Comparison of ENCODE assay signal across 19 cellular contexts in the genomic region with DNA sequence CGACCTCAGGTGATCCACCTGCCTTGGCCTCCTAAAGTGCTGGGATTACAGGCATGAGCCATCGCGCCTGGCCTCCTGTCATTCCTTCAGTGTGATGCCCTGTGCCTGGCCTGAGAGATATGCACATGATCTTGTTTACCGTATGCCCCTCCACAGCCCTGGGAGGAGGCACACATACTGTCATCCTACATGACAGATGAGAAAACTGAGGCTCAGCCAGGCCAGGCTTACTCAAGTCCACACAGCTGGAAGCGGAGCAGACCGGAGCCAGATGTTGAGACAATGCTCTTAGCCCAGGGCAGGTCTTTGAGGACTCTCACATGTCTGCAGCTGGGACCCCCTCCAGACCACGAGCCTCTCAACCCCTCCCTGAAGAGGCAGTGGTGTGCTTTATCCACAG.
"Had no signal": no experiment of that assay in that cellular context is flagged by ENCODE, and none has a peak within 500 bp of the region (broad histone marks: within the 10 kb centered on the region; RNA-seq: fewer than 3 reads in every experiment).

No MANE protein-coding gene starts in this region.

- H2AFZ ChIP-seq: neural progenitor cell had no signal

- H3K27ac ChIP-seq: ascending aorta, left ventricle myocardium inferior, neural progenitor cell, pancreas, spleen, thoracic aorta, upper lobe of right lung had no signal

- ATAC-seq: mucosa of descending colon; naive thymus-derived CD4-positive, alpha-beta T cell; pancreas; stimulated activated memory B cell treated with anti-CD40 and anti-IgM and Interleukin-4, amounts not matched to agents 10 μg/mL and 1 μg/mL and 100 μg/mL, for 72 hours; upper lobe of right lung; WTC11 had no signal

- DNase-seq: activated CD4-positive, alpha-beta memory T cell treated with anti-CD3 and anti-CD28 coated beads for 36 hours; activated CD4-positive, alpha-beta T cell treated with anti-CD3 and anti-CD28 coated beads for 4 hours; activated gamma-delta T cell; activated T-cell treated with anti-CD3 and anti-CD28 coated beads, Interleukin-2, amount 50 U/mL, for 48 hours; effector memory CD4-positive, alpha-beta T cell; kidney; left ventricle myocardium inferior; mucosa of descending colon; naive thymus-derived CD4-positive, alpha-beta T cell; SK-N-SH; spleen; stimulated activated CD4-positive, alpha-beta T cell treated with anti-CD3 and anti-CD28 coated beads, Interleukin-4, amount 100 ng/mL, for 4 hours; upper lobe of right lung had no signal

- H3K4me1 ChIP-seq: ascending aorta, neural progenitor cell, pancreas had no signal

- H3K36me3 ChIP-seq: ascending aorta, left ventricle myocardium inferior, neural progenitor cell, pancreas, spleen, thoracic aorta, upper lobe of right lung had no signal

- H3K9ac ChIP-seq: neural progenitor cell, SK-N-SH had no signal

- H3K4me3 ChIP-seq: ascending aorta, left ventricle myocardium inferior, mucosa of descending colon, neural progenitor cell, pancreas, spleen, thoracic aorta, upper lobe of right lung had no signal

- H3K9me3 ChIP-seq: ascending aorta, left ventricle myocardium inferior, mucosa of descending colon, pancreas, SK-N-SH, thoracic aorta, upper lobe of right lung had no signal

- H3K27me3 ChIP-seq: ascending aorta, neural progenitor cell, pancreas, upper lobe of right lung had no signal

- H3K4me2 ChIP-seq: neural progenitor cell, SK-N-SH had no signal
